Comparison of ENCODE assay signal across 2 cellular contexts in genomic region chr10:133237241-133238065, GRCh38.
A peak's percentile ranks its signal among the peaks of the same experiment; 100 is the strongest.
TF ChIP-seq lines count a peak whose summit lies in the region.

Gene VENTX (plus strand): TSS chr10:133237855. CDS start chr10:133237915, 60 bp downstream.

TF ChIP-seq in A549, 52 proteins besides CTCF, POLR2A, EP300 and RAD21 (continued from another document):
- no peak for TF ChIP-seq USF2 (IDR thresholded peaks at IDR 0.05)
- no peak for TF ChIP-seq HMGXB4 (CRISPR knock-in tag; IDR thresholded peaks at IDR 0.05; ENCODE audit: borderline replicate concordance)
- TF ChIP-seq BHLHE40 (IDR thresholded peaks at IDR 0.05; ENCODE audit: low read depth, low read length) = no peak
- no peak for TF ChIP-seq KDM5A (IDR thresholded peaks at IDR 0.05)
- no peak for TF ChIP-seq MAX (IDR thresholded peaks at IDR 0.05)
- no peak for TF ChIP-seq ZC3H11A (IDR thresholded peaks at IDR 0.05)

TF ChIP-seq in H1, 55 proteins besides CTCF, POLR2A, EP300 and RAD21 (continued from another document):
- TF ChIP-seq SAP30 (IDR thresholded peaks at IDR 0.05; ENCODE audit: insufficient read depth, insufficient replicate concordance, low read length) = no peak
- TF ChIP-seq SP2 (IDR thresholded peaks at IDR 0.05; ENCODE audit: low read length) = no peak
- TF ChIP-seq SP4 (IDR thresholded peaks at IDR 0.05; ENCODE audit: low read length) = no peak
- TF ChIP-seq TEAD4 (IDR thresholded peaks at IDR 0.05; ENCODE audit: low read depth, low read length) = no peak
- no peak for TF ChIP-seq SRF (IDR thresholded peaks at IDR 0.05; ENCODE audit: low read depth, low read length)
- peak; percentile 40 for TF ChIP-seq EZH2 (IDR thresholded peaks at IDR 0.05; ENCODE audit: low read depth, low read length, severe bottlenecking)
- TF ChIP-seq CTBP2 (IDR thresholded peaks at IDR 0.05; ENCODE audit: borderline replicate concordance, insufficient read depth, insufficient read length, low read length) = peak; percentile 77
- no peak for TF ChIP-seq USF2 (IDR thresholded peaks at IDR 0.05; ENCODE audit: low read length)
- no peak for TF ChIP-seq JUN (IDR thresholded peaks at IDR 0.05; ENCODE audit: low read depth, low read length)
- TF ChIP-seq CEBPB (IDR thresholded peaks at IDR 0.05; ENCODE audit: low read depth, low read length) = no peak
- TF ChIP-seq CBX8 (IDR thresholded peaks at IDR 0.05; ENCODE audit: borderline replicate concordance, low read depth, low read length) = no peak
- TF ChIP-seq RXRA (IDR thresholded peaks at IDR 0.05; ENCODE audit: insufficient read depth, low read depth, low read length) = no peak
- TF ChIP-seq TAF7 (optimal IDR thresholded peaks at IDR 0.05; ENCODE audit: borderline replicate concordance, low read depth, low read length) = no peak
- TF ChIP-seq KDM1A (IDR thresholded peaks at IDR 0.05; ENCODE audit: borderline replicate concordance, low read length) = peak; percentile 46; the same call in 1 of the 2 replicates
- peak; percentile 32 for TF ChIP-seq SUZ12 (IDR thresholded peaks at IDR 0.05; ENCODE audit: low read length)
- TF ChIP-seq ATF2 (IDR thresholded peaks at IDR 0.05; ENCODE audit: low read length) = no peak
- TF ChIP-seq CREB1 (IDR thresholded peaks at IDR 0.05) = no peak
- TF ChIP-seq TBP (IDR thresholded peaks at IDR 0.05; ENCODE audit: low read depth, low read length) = peak; percentile 40; the same call in 1 of the 2 replicates
- TF ChIP-seq PHF8 (conservative IDR thresholded peaks at IDR 0.05; ENCODE audit: low read depth, low read length) = 0 out of 2 replicates have a peak, but pooled peaks have one; percentile 13
- TF ChIP-seq FOSL1 (IDR thresholded peaks at IDR 0.05; ENCODE audit: insufficient read depth, low read depth, low read length) = no peak
- TF ChIP-seq KDM4A (IDR thresholded peaks at IDR 0.05; ENCODE audit: low read depth, low read length, severe bottlenecking) = peak; percentile 85
- no peak for TF ChIP-seq JUND (IDR thresholded peaks at IDR 0.05; ENCODE audit: low read length)
- TF ChIP-seq ATF3 (IDR thresholded peaks at IDR 0.05; ENCODE audit: insufficient read depth, low read depth, low read length) = no peak
- TF ChIP-seq MAFK (IDR thresholded peaks at IDR 0.05; ENCODE audit: low read depth, low read length) = no peak
- no peak for TF ChIP-seq CHD7 (IDR thresholded peaks at IDR 0.05; ENCODE audit: insufficient replicate concordance, low read length)
- TF ChIP-seq BACH1 (IDR thresholded peaks at IDR 0.05; ENCODE audit: low read length) = no peak
- TF ChIP-seq ZNF274 (IDR thresholded peaks at IDR 0.05; ENCODE audit: borderline replicate concordance, extremely low read depth, low read length) = no peak
- TF ChIP-seq YY1 (IDR thresholded peaks at IDR 0.05; ENCODE audit: low read depth, low read length) = no peak
- TF ChIP-seq POLR2AphosphoS5 (IDR thresholded peaks at IDR 0.05; ENCODE audit: low read depth, low read length) = no peak
- TF ChIP-seq BCL11A (IDR thresholded peaks at IDR 0.05; ENCODE audit: low read depth in 2 of 2, low read length in 2 of 2) = no peak
- 0 out of 2 replicates have a peak, but pooled peaks have one; percentile 21 for TF ChIP-seq TAF1 (IDR thresholded peaks at IDR 0.05; ENCODE audit: low read depth, low read length)
- peak; percentile 98 for TF ChIP-seq MAX (IDR thresholded peaks at IDR 0.05)
- TF ChIP-seq RFX5 (IDR thresholded peaks at IDR 0.05; ENCODE audit: borderline replicate concordance, low read depth, low read length) = no peak
- TF ChIP-seq CHD2 (IDR thresholded peaks at IDR 0.05; ENCODE audit: low read length) = no peak
- peak; percentile 79 for TF ChIP-seq RNF2 (IDR thresholded peaks at IDR 0.05; ENCODE audit: borderline replicate concordance, low read depth, low read length, missing control alignments, poor library complexity, severe bottlenecking)
- peak; percentile 12 to 25; a peak in 1 of 4 replicates for TF ChIP-seq HDAC2 (IDR thresholded peaks at IDR 0.05; ENCODE audit: borderline replicate concordance in 1 of 2, low read depth in 2 of 2, low read length in 2 of 2)
- no peak for TF ChIP-seq ASH2L (IDR thresholded peaks at IDR 0.05; ENCODE audit: low read length)
- no peak for TF ChIP-seq SIRT6 (IDR thresholded peaks at IDR 0.05; ENCODE audit: low read length)
- no peak for TF ChIP-seq SP1 (IDR thresholded peaks at IDR 0.05; ENCODE audit: low read depth, low read length)
- no peak; the same call in 1 of the 2 replicates for TF ChIP-seq EGR1 (IDR thresholded peaks at IDR 0.05; ENCODE audit: borderline replicate concordance, low read depth, low read length)
- 0 out of 2 replicates have a peak, but pooled peaks have one; percentile 40 for TF ChIP-seq TCF12 (IDR thresholded peaks at IDR 0.05; ENCODE audit: low read depth, low read length)
- no peak for TF ChIP-seq SIX5 (IDR thresholded peaks at IDR 0.05; ENCODE audit: low read depth, low read length)
- TF ChIP-seq NRF1 (IDR thresholded peaks at IDR 0.05; ENCODE audit: low read depth, low read length) = no peak
- TF ChIP-seq KDM5A (IDR thresholded peaks at IDR 0.05; ENCODE audit: low read length) = no peak
- peak; percentile 93 for TF ChIP-seq E2F6 (IDR thresholded peaks at IDR 0.05)
- TF ChIP-seq POU5F1 (IDR thresholded peaks at IDR 0.05; ENCODE audit: low read depth, low read length) = no peak
- TF ChIP-seq RBBP5 (IDR thresholded peaks at IDR 0.05; ENCODE audit: borderline replicate concordance, low read depth, low read length) = no peak
